ENCODE assay signal across 21 cellular contexts in genomic region chr10:93315261-93315660, GRCh38.
"Had no signal": no experiment of that assay in that cellular context is flagged by ENCODE, and none has a peak within 500 bp of the region (broad histone marks: within the 10 kb centered on the region; RNA-seq: fewer than 3 reads in every experiment).

No MANE protein-coding gene starts in this region.

- H3K36me3 Mint-ChIP-seq: activated naive CD8-positive, alpha-beta T cell; immature natural killer cell had no signal

- H3K27me3 ChIP-seq: body of pancreas, esophagus squamous epithelium, transverse colon, vagina had no signal

- H3K27ac Mint-ChIP-seq: activated CD4-positive, alpha-beta T cell treated with anti-CD3 and anti-CD28 coated beads for 36 hours; activated CD8-positive, alpha-beta T cell treated with anti-CD3 and anti-CD28 coated beads, Interleukin-2, amount 10 ng/mL, durations not matched to agents 7 days and 5 days; activated naive CD8-positive, alpha-beta T cell; activated T-cell treated with anti-CD3 and anti-CD28 coated beads, Interleukin-2, amount 50 U/mL, for 72 hours; immature natural killer cell had no signal

- H3K4me3 ChIP-seq: body of pancreas, coronary artery, esophagus squamous epithelium, transverse colon, vagina had no signal

- H3K4me1 ChIP-seq: body of pancreas, esophagus squamous epithelium, transverse colon, vagina had no signal

- ATAC-seq: activated CD4-positive, alpha-beta T cell treated with anti-CD3 and anti-CD28 coated beads for 36 hours; activated CD8-positive, alpha-beta T cell treated with anti-CD3 and anti-CD28 coated beads, Interleukin-2, amount 10 ng/mL, durations not matched to agents 7 days and 5 days; activated T-cell treated with anti-CD3 and anti-CD28 coated beads, Interleukin-2, amount 50 U/mL, for 72 hours; body of pancreas; right cardiac atrium; stimulated activated naive CD8-positive, alpha-beta T cell treated with anti-CD3 and anti-CD28 coated beads, Interleukin-15, Interleukin-2, amounts not matched to agents 100 U/mL and 50 U/mL, for 24 hours had no signal

- H3K4me3 Mint-ChIP-seq: activated CD4-positive, alpha-beta T cell treated with anti-CD3 and anti-CD28 coated beads for 36 hours; activated CD8-positive, alpha-beta T cell treated with anti-CD3 and anti-CD28 coated beads, Interleukin-2, amount 10 ng/mL, durations not matched to agents 7 days and 5 days; activated naive CD8-positive, alpha-beta T cell; activated T-cell treated with anti-CD3 and anti-CD28 coated beads, Interleukin-2, amount 50 U/mL, for 72 hours; immature natural killer cell had no signal

- H3K9me3 ChIP-seq: body of pancreas, esophagus squamous epithelium, transverse colon, vagina had no signal

- H3K4me1 Mint-ChIP-seq: activated CD4-positive, alpha-beta T cell treated with anti-CD3 and anti-CD28 coated beads for 36 hours; immature natural killer cell had no signal

- H3K27me3 Mint-ChIP-seq: activated CD4-positive, alpha-beta T cell treated with anti-CD3 and anti-CD28 coated beads for 36 hours had no signal

- DNase-seq: activated CD4-positive, alpha-beta T cell treated with anti-CD3 and anti-CD28 coated beads for 36 hours; activated CD8-positive, alpha-beta memory T cell treated with anti-CD3 and anti-CD28 coated beads, Interleukin-2, amount 50 U/mL, for 48 hours; activated CD8-positive, alpha-beta T cell treated with anti-CD3 and anti-CD28 coated beads, Interleukin-2, amount 10 ng/mL, durations not matched to agents 7 days and 5 days; activated gamma-delta T cell; activated T-cell treated with anti-CD3 and anti-CD28 coated beads, Interleukin-2, amount 50 U/mL, for 72 hours; amniotic stem cell; body of pancreas; central memory CD4-positive, alpha-beta T cell; effector CD4-positive, alpha-beta T cell; esophagus squamous epithelium; foreskin fibroblast; immature natural killer cell; right cardiac atrium; small intestine; stimulated activated naive CD8-positive, alpha-beta T cell treated with anti-CD3 and anti-CD28 coated beads, Interleukin-15, Interleukin-2, amounts not matched to agents 100 U/mL and 50 U/mL, for 24 hours; T-helper 9 cell; transverse colon had no signal

- H3K9me3 Mint-ChIP-seq: immature natural killer cell had no signal

- H3K27ac ChIP-seq: body of pancreas, coronary artery, esophagus squamous epithelium, transverse colon, vagina, VCaP had no signal
